ENCODE assay signal across 17 cellular contexts in the genomic region with DNA sequence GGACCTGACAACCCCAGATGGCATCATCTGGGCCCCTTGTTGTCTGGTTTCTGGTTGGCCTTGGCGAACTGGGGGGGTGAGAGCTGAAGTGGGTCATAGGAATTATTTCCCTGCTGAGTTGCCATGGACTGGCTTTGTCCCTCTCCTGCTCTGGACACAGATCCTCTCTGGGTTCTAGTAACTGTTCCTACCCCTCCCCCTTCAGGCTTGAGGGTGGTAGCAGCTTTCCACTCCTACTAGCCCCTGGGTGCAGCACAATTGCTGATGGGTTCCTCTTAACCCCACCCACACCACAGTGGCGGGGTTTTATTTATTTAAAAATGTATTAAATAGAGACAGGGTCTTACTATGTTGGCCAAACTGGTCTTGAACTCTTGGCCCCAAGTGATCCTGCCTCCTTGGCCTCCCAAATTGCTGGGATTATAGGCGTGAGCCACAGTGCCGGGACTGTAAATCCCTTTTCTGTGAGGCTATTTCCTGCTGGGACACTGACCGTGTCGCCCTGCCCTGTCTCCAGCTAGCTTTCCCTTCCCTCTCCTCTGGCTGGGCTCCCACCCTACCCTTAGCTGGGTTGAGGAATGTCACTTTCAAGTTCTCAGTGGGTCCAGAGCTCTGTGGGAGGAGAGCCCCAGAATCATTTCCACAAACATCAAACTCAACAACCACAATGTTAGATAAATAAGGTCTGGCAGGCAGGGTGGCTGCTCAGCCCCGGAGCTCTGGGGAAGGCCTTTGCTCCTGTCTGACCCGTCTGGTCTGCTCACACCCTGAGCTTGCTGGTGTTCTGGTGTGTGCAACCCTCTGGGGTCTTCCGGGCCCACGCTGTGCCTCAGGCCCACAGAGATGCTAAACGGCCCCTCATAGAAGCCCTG.
DNase-seq lines count a peak whose midpoint lies in the region; TF ChIP-seq lines count a peak whose summit lies in the region.
"Had no signal": no experiment of that assay in that cellular context is flagged by ENCODE, and none has a peak within 500 bp of the region (broad histone marks: within the 10 kb centered on the region; RNA-seq: fewer than 3 reads in every experiment).

No MANE protein-coding gene starts in this region.

- TF ChIP-seq POLR2A in prostate gland (IDR thresholded peaks at IDR 0.05) = no peak

- H3K27me3 ChIP-seq in NT2/D1 (ENCODE audit: insufficient read depth, insufficient read length) = no peaks in the 10 kb centered on the region
- peaks cover 4% of the 10 kb centered on the region for H3K27me3 ChIP-seq in CD8-positive, alpha-beta memory T cell (ENCODE audit: insufficient read depth, low read length, poor library complexity, severe bottlenecking)
- no peaks in the 10 kb centered on the region for H3K27me3 ChIP-seq in prostate gland (replicated peaks; ENCODE audit: insufficient read depth)

- CTCF ChIA-PET in CD8-positive, alpha-beta memory T cell (lab: Charles Lee) = no interaction called here

- H3K4me1 ChIP-seq in NT2/D1 (ENCODE audit: insufficient read depth, insufficient read length) = peaks cover 14% of the 10 kb centered on the region
- no peaks in the 10 kb centered on the region for H3K4me1 ChIP-seq in CD8-positive, alpha-beta memory T cell (ENCODE audit: insufficient read depth, low read length)
- H3K4me1 ChIP-seq in prostate gland (replicated peaks) = peaks cover 19% of the 10 kb centered on the region

- POLR2A ChIA-PET in CD8-positive, alpha-beta memory T cell (lab: Charles Lee) = interaction anchor here (0.6 kb wide), 1 partner anchor 9 kb away, joined by 5 read pairs; no protein-coding TSS in a partner anchor

- intact Hi-C loops in activated CD4-positive, alpha-beta T cell treated with anti-CD3 and anti-CD28 coated beads, Interleukin-2, amount 10 ng/mL, durations not matched to agents 24 days and 14 days (cut with micrococcal nuclease) = no loop called here
- intact Hi-C loops in prostate gland (cut with DNase I) = no loop called here

- no peaks in the 10 kb centered on the region for H3K9me3 Mint-ChIP-seq in mesothelial cell of epicardium
- H3K9me3 Mint-ChIP-seq in CD8-positive, alpha-beta memory T cell = peaks cover 0 to 4% (median 0%) of the 10 kb centered on the region in 5 donors
- no peaks in the 10 kb centered on the region for H3K9me3 Mint-ChIP-seq in activated CD4-positive, alpha-beta T cell treated with anti-CD3 and anti-CD28 coated beads, Interleukin-2, amount 10 ng/mL, durations not matched to agents 24 days and 14 days
- H3K9me3 Mint-ChIP-seq: activated CD4-positive, alpha-beta memory T cell treated with anti-CD3 and anti-CD28 coated beads for 36 hours; dendritic cell treated with granulocyte-macrophage colony-stimulating factor and Interleukin-4, amounts not matched to agents 40 ng/mL and 50 ng/mL, for 4 days had no signal

- no peak overlapping the region for H3K27ac ChIP-seq in CD8-positive, alpha-beta memory T cell (ENCODE audit: low read depth, low read length)
- no peak overlapping the region for H3K27ac ChIP-seq in prostate gland

- no peaks in the 10 kb centered on the region for H3K36me3 Mint-ChIP-seq in mesothelial cell of epicardium
- H3K36me3 Mint-ChIP-seq in CD8-positive, alpha-beta memory T cell = no peaks in the 10 kb centered on the region
- no peaks in the 10 kb centered on the region for H3K36me3 Mint-ChIP-seq in activated CD4-positive, alpha-beta T cell treated with anti-CD3 and anti-CD28 coated beads, Interleukin-2, amount 10 ng/mL, durations not matched to agents 24 days and 14 days (ENCODE audit: low read depth)
- H3K36me3 Mint-ChIP-seq: activated CD4-positive, alpha-beta memory T cell treated with anti-CD3 and anti-CD28 coated beads for 36 hours had no signal

- H3K4me3 ChIP-seq in NT2/D1 (ENCODE audit: insufficient read length, low read depth) (no peak overlapping the region), choroid plexus epithelial cell (ENCODE audit: low read depth, low read length) (no peak overlapping the region), prostate gland (no peak overlapping the region)
- H3K4me3 ChIP-seq in CD8-positive, alpha-beta memory T cell (ENCODE audit: low read length) = no peak overlapping the region

- H3K9ac ChIP-seq in NT2/D1 (ENCODE audit: insufficient read length, low read depth) = peak overlapping the region; percentile 3

- H3K9me3 ChIP-seq in NT2/D1 (ENCODE audit: insufficient read depth, low read length) (no peaks in the 10 kb centered on the region), prostate gland (no peaks in the 10 kb centered on the region)
- no peaks in the 10 kb centered on the region for H3K9me3 ChIP-seq in CD8-positive, alpha-beta memory T cell (ENCODE audit: low read length)

- DNase-seq in NT2/D1 (ENCODE audit: low read depth, low spot score) = no peak
- peak; percentile 28 for DNase-seq in choroid plexus epithelial cell (ENCODE audit: low read depth)
- no peak for DNase-seq in mesothelial cell of epicardium (ENCODE audit: low spot score in 2 of 2, unreplicated experiment in 2 of 2)
- DNase-seq in smooth muscle cell of the brain vasculature (ENCODE audit: low read depth, low spot score) = peak; percentile 69
- DNase-seq in CD8-positive, alpha-beta memory T cell = no peak
- no peak for DNase-seq in activated CD4-positive, alpha-beta T cell treated with anti-CD3 and anti-CD28 coated beads, Interleukin-2, amount 10 ng/mL, durations not matched to agents 24 days and 14 days
- no peak for DNase-seq in occipital lobe (lab: John Stamatoyannopoulos, UW)
- no peak for DNase-seq in prostate gland (ENCODE audit: low spot score)
- DNase-seq: activated CD4-positive, alpha-beta memory T cell treated with anti-CD3 and anti-CD28 coated beads for 36 hours; activated CD4-positive, CD25-positive, alpha-beta regulatory T cell; activated effector memory CD4-positive, alpha-beta T cell treated with Interleukin-2 at 50 U/mL for 16 hours; C1 segment of cervical spinal cord; NCI-H2171; retina; stimulated activated CD8-positive, alpha-beta memory T cell treated with anti-CD3 and anti-CD28 coated beads, Interleukin-4, amount 100 ng/mL, for 48 hours; T-helper 9 cell had no signal

- TF ChIP-seq CTCF in choroid plexus epithelial cell (conservative IDR thresholded peaks at IDR 0.05; ENCODE audit: low read depth, low read length) (no peak), mesothelial cell of epicardium (IDR thresholded peaks at IDR 0.05; ENCODE audit: unreplicated experiment) (no peak), prostate gland (IDR thresholded peaks at IDR 0.05) (no peak)

- H3K4me1 Mint-ChIP-seq in mesothelial cell of epicardium = peaks cover 52% of the 10 kb centered on the region
- peaks cover 0 to 4% (median 3%) of the 10 kb centered on the region in 3 donors for H3K4me1 Mint-ChIP-seq in CD8-positive, alpha-beta memory T cell
- H3K4me1 Mint-ChIP-seq in activated CD4-positive, alpha-beta T cell treated with anti-CD3 and anti-CD28 coated beads, Interleukin-2, amount 10 ng/mL, durations not matched to agents 24 days and 14 days = no peaks in the 10 kb centered on the region

- no peaks in the 10 kb centered on the region for H3K27me3 Mint-ChIP-seq in mesothelial cell of epicardium (ENCODE audit: low read depth)
- H3K27me3 Mint-ChIP-seq in CD8-positive, alpha-beta memory T cell = peaks cover 7 to 45% of the 10 kb centered on the region in 2 donors
- H3K27me3 Mint-ChIP-seq in activated CD4-positive, alpha-beta T cell treated with anti-CD3 and anti-CD28 coated beads, Interleukin-2, amount 10 ng/mL, durations not matched to agents 24 days and 14 days = peaks cover 2% of the 10 kb centered on the region

- WGBS in prostate gland = 94% methylated on average over 11 of the region's 11 CpGs

- no peak overlapping the region for H3K4me3 Mint-ChIP-seq in mesothelial cell of epicardium
- no peak overlapping the region for H3K4me3 Mint-ChIP-seq in CD8-positive, alpha-beta memory T cell
- H3K4me3 Mint-ChIP-seq in activated CD4-positive, alpha-beta T cell treated with anti-CD3 and anti-CD28 coated beads, Interleukin-2, amount 10 ng/mL, durations not matched to agents 24 days and 14 days = no peak overlapping the region
- H3K4me3 Mint-ChIP-seq: activated CD4-positive, alpha-beta memory T cell treated with anti-CD3 and anti-CD28 coated beads for 36 hours; dendritic cell treated with granulocyte-macrophage colony-stimulating factor and Interleukin-4, amounts not matched to agents 40 ng/mL and 50 ng/mL, for 4 days had no signal

- H3K36me3 ChIP-seq in NT2/D1 (ENCODE audit: insufficient read depth, insufficient read length, low read length) = no peaks in the 10 kb centered on the region
- no peaks in the 10 kb centered on the region for H3K36me3 ChIP-seq in CD8-positive, alpha-beta memory T cell (ENCODE audit: insufficient read depth, low read length)
- H3K36me3 ChIP-seq in prostate gland = no peaks in the 10 kb centered on the region

- H3K27ac Mint-ChIP-seq in mesothelial cell of epicardium = peak overlapping the region; percentile 92
- peak overlapping the region in 1 of 8 donors; percentile 55 for H3K27ac Mint-ChIP-seq in CD8-positive, alpha-beta memory T cell
- no peak overlapping the region for H3K27ac Mint-ChIP-seq in activated CD4-positive, alpha-beta T cell treated with anti-CD3 and anti-CD28 coated beads, Interleukin-2, amount 10 ng/mL, durations not matched to agents 24 days and 14 days
- H3K27ac Mint-ChIP-seq: activated CD4-positive, alpha-beta memory T cell treated with anti-CD3 and anti-CD28 coated beads for 36 hours; dendritic cell treated with granulocyte-macrophage colony-stimulating factor and Interleukin-4, amounts not matched to agents 40 ng/mL and 50 ng/mL, for 4 days had no signal

Comparison
In these comparisons a context has a peak if more than half of its experiments do, and no peak if none do; other contexts are left out.
1. DNase-seq: peak in choroid plexus epithelial cell (single experiment) and smooth muscle cell of the brain vasculature (single experiment); none in NT2/D1 (single experiment), mesothelial cell of epicardium (0 of 2), CD8-positive, alpha-beta memory T cell (0 of 5), activated CD4-positive, alpha-beta T cell treated with anti-CD3 and anti-CD28 coated beads, Interleukin-2, amount 10 ng/mL, durations not matched to agents 24 days and 14 days (single experiment), occipital lobe (single experiment) and prostate gland (single experiment).